1 cellular context compared by ENCODE assay signal in the genomic region with DNA sequence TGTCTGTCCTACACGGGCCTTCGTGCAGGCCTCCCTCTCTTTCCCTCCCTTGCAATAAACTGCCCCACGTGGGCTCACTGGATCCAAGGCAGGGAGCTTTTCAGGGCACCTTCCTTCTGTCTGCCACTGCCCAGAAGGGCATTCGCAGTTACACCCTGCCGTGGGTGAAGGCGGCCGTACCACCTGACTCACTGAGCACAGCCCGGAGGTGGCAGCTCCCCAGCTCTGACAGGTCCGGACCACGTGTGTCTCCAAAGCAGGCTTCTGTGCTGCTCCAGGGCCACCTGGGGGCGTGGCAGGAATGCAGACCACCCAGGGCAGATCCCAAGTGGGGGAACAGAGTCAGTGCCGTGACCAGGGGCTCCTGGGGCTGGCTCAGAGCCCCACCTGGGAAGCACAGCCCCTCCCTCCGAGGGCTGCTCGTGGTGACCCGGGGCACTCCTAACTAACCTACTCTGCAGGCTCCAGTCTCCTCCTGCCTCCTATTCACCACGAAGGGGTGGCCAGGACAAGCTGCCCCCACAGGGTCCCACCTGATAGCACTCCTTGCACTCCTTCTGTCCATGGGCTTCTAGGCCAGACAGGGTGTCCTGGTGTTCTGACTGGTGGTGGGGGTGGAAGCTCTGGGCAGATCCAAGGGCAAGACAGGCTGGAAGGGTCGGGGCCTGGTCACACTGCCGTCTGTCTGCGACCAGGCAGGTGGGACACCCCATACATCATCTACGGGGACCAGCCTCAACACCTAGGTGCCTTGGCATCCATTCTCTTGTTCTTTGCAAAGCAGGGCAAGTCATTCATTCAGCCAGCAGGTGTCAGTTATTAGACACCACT.
TF ChIP-seq lines count a peak whose summit lies in the region.

No MANE protein-coding gene starts in this region.

TF ChIP-seq in HepG2, 621 proteins besides CTCF, POLR2A, EP300 and RAD21:
- TF ChIP-seq, protein P1, sequence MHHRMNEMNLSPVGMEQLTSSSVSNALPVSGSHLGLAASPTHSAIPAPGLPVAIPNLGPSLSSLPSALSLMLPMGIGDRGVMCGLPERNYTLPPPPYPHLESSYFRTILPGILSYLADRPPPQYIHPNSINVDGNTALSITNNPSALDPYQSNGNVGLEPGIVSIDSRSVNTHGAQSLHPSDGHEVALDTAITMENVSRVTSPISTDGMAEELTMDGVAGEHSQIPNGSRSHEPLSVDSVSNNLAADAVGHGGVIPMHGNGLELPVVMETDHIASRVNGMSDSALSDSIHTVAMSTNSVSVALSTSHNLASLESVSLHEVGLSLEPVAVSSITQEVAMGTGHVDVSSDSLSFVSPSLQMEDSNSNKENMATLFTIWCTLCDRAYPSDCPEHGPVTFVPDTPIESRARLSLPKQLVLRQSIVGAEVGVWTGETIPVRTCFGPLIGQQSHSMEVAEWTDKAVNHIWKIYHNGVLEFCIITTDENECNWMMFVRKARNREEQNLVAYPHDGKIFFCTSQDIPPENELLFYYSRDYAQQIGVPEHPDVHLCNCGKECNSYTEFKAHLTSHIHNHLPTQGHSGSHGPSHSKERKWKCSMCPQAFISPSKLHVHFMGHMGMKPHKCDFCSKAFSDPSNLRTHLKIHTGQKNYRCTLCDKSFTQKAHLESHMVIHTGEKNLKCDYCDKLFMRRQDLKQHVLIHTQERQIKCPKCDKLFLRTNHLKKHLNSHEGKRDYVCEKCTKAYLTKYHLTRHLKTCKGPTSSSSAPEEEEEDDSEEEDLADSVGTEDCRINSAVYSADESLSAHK (CRISPR knock-in tag; IDR thresholded peaks at IDR 0.05; ENCODE audit: borderline replicate concordance) = no peak
- TF ChIP-seq ZNF883 (CRISPR knock-in tag; IDR thresholded peaks at IDR 0.05; ENCODE audit: not compliant biosample characterization) (no peak), ZNF354B (CRISPR knock-in tag; IDR thresholded peaks at IDR 0.05) (no peak), MBD4 (IDR thresholded peaks at IDR 0.05; ENCODE audit: borderline replicate concordance, low read length) (no peak), RBM22 (optimal IDR thresholded peaks at IDR 0.05; ENCODE audit: low read length) (no peak), EED (CRISPR knock-in tag; IDR thresholded peaks at IDR 0.05) (0 out of 2 replicates have a peak, but pooled peaks have one; percentile 22), FOXA1 (IDR thresholded peaks at IDR 0.05) (no peak), FOXA1 (CRISPR knock-in tag; IDR thresholded peaks at IDR 0.05) (no peak)
- TF ChIP-seq, protein P2, sequence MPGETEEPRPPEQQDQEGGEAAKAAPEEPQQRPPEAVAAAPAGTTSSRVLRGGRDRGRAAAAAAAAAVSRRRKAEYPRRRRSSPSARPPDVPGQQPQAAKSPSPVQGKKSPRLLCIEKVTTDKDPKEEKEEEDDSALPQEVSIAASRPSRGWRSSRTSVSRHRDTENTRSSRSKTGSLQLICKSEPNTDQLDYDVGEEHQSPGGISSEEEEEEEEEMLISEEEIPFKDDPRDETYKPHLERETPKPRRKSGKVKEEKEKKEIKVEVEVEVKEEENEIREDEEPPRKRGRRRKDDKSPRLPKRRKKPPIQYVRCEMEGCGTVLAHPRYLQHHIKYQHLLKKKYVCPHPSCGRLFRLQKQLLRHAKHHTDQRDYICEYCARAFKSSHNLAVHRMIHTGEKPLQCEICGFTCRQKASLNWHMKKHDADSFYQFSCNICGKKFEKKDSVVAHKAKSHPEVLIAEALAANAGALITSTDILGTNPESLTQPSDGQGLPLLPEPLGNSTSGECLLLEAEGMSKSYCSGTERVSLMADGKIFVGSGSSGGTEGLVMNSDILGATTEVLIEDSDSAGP (CRISPR knock-in tag; IDR thresholded peaks at IDR 0.05; ENCODE audit: borderline replicate concordance) = peak; percentile 13; the same call in 1 of the 2 replicates
- TF ChIP-seq, protein P3, sequence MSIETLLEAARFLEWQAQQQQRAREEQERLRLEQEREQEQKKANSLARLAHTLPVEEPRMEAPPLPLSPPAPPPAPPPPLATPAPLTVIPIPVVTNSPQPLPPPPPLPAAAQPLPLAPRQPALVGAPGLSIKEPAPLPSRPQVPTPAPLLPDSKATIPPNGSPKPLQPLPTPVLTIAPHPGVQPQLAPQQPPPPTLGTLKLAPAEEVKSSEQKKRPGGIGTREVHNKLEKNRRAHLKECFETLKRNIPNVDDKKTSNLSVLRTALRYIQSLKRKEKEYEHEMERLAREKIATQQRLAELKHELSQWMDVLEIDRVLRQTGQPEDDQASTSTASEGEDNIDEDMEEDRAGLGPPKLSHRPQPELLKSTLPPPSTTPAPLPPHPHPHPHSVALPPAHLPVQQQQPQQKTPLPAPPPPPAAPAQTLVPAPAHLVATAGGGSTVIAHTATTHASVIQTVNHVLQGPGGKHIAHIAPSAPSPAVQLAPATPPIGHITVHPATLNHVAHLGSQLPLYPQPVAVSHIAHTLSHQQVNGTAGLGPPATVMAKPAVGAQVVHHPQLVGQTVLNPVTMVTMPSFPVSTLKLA (IDR thresholded peaks at IDR 0.05) = peak; percentile 14; the same call in 1 of the 2 replicates
